25 cellular contexts compared by ENCODE assay signal in the genomic region with DNA sequence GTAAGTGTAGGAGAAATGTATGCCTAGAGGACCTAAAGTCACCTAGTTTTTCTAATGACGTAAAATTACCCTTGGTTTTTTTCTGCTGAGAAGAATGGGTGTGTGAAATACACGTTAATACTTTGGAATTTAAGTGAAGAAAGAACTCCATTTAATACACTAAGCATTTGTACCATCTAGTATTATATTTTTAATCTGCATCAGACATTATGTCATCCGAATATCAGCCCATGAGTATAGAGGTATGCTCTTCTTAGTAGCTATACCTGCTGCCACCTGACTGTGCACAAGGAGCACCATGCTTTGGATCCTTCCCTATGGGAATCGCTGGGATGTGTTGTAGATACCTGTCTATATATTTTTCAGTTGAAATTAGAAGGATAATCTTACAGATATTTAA.
"Had no signal": no experiment of that assay in that cellular context is flagged by ENCODE, and none has a peak within 500 bp of the region (broad histone marks: within the 10 kb centered on the region; RNA-seq: fewer than 3 reads in every experiment).

No MANE protein-coding gene starts in this region.

- H3K4me3 ChIP-seq: left ventricle myocardium inferior, lung, ovary, sigmoid colon, tibial nerve, upper lobe of left lung, vagina had no signal

- DNase-seq: islet precursor cell; left ventricle myocardium inferior; mesendoderm; naive B cell; natural killer cell; nephron progenitor cell; ovary; retina; right cardiac atrium; sigmoid colon; small intestine; stimulated activated CD4-positive, alpha-beta T cell treated with anti-CD3 and anti-CD28 coated beads, Interleukin-1b, Interleukin-23, amount 100 ng/mL, for 48 hours; stimulated activated CD4-positive, alpha-beta T cell treated with anti-CD3 and anti-CD28 coated beads, Interleukin-2, amount 100 ng/mL, for 48 hours; stimulated activated CD4-positive, alpha-beta T cell treated with anti-CD3 and anti-CD28 coated beads, Interleukin-4, amount 100 ng/mL, for 4 hours; stimulated activated CD8-positive, alpha-beta memory T cell treated with anti-CD3 and anti-CD28 coated beads, Interleukin-4, amount 100 ng/mL, for 48 hours; stimulated activated naive CD4-positive, alpha-beta T cell treated with Interleukin-2 at 50 U/mL for 16 hours; stimulated activated naive CD8-positive, alpha-beta T cell treated with anti-CD3 and anti-CD28 coated beads, Interleukin-15, amount 100 ng/mL, for 72 hours; substantia nigra; upper lobe of left lung had no signal

- H3K27ac ChIP-seq: ovary, sigmoid colon, tibial nerve, upper lobe of left lung, vagina had no signal

- H3K36me3 Mint-ChIP-seq: natural killer cell had no signal

- H3K27ac Mint-ChIP-seq: mesothelial cell of epicardium; natural killer cell; nephron progenitor cell; progenitor cell of endocrine pancreas; stimulated activated memory B cell treated with anti-CD40 and anti-IgM and Interleukin-4, amounts not matched to agents 10 μg/mL and 1 μg/mL and 100 μg/mL, for 72 hours; stimulated activated naive CD8-positive, alpha-beta T cell treated with anti-CD3 and anti-CD28 coated beads, Interleukin-15, amount 100 ng/mL, for 72 hours had no signal

- H3K27me3 Mint-ChIP-seq: naive B cell; progenitor cell of endocrine pancreas; stimulated activated memory B cell treated with anti-CD40 and anti-IgM and Interleukin-4, amounts not matched to agents 10 μg/mL and 1 μg/mL and 100 μg/mL, for 72 hours; stimulated activated naive CD8-positive, alpha-beta T cell treated with anti-CD3 and anti-CD28 coated beads, Interleukin-15, amount 100 ng/mL, for 72 hours had no signal

- H3K4me1 Mint-ChIP-seq: nephron progenitor cell had no signal

- H3K4me3 Mint-ChIP-seq: mesothelial cell of epicardium; naive B cell; natural killer cell; nephron progenitor cell; stimulated activated memory B cell treated with anti-CD40 and anti-IgM and Interleukin-4, amounts not matched to agents 10 μg/mL and 1 μg/mL and 100 μg/mL, for 72 hours; stimulated activated naive CD8-positive, alpha-beta T cell treated with anti-CD3 and anti-CD28 coated beads, Interleukin-15, amount 100 ng/mL, for 72 hours had no signal

- ATAC-seq: natural killer cell; right cardiac atrium; stimulated activated memory B cell treated with anti-CD40 and anti-IgM and Interleukin-4, amounts not matched to agents 10 μg/mL and 1 μg/mL and 100 μg/mL, for 72 hours; stimulated activated naive CD8-positive, alpha-beta T cell treated with anti-CD3 and anti-CD28 coated beads, Interleukin-15, amount 100 ng/mL, for 72 hours had no signal

- H3K36me3 ChIP-seq: left ventricle myocardium inferior, ovary, sigmoid colon, tibial nerve, vagina had no signal

- H3K27me3 ChIP-seq: ovary, sigmoid colon, tibial nerve, upper lobe of left lung, vagina had no signal

- H3K9me3 ChIP-seq: left ventricle myocardium inferior, ovary, sigmoid colon, tibial nerve, upper lobe of left lung, vagina had no signal

- H3K9me3 Mint-ChIP-seq: mesothelial cell of epicardium; natural killer cell; nephron progenitor cell; stimulated activated naive CD8-positive, alpha-beta T cell treated with anti-CD3 and anti-CD28 coated beads, Interleukin-15, amount 100 ng/mL, for 72 hours had no signal
